8 cellular contexts compared by ENCODE assay signal in the genomic region with DNA sequence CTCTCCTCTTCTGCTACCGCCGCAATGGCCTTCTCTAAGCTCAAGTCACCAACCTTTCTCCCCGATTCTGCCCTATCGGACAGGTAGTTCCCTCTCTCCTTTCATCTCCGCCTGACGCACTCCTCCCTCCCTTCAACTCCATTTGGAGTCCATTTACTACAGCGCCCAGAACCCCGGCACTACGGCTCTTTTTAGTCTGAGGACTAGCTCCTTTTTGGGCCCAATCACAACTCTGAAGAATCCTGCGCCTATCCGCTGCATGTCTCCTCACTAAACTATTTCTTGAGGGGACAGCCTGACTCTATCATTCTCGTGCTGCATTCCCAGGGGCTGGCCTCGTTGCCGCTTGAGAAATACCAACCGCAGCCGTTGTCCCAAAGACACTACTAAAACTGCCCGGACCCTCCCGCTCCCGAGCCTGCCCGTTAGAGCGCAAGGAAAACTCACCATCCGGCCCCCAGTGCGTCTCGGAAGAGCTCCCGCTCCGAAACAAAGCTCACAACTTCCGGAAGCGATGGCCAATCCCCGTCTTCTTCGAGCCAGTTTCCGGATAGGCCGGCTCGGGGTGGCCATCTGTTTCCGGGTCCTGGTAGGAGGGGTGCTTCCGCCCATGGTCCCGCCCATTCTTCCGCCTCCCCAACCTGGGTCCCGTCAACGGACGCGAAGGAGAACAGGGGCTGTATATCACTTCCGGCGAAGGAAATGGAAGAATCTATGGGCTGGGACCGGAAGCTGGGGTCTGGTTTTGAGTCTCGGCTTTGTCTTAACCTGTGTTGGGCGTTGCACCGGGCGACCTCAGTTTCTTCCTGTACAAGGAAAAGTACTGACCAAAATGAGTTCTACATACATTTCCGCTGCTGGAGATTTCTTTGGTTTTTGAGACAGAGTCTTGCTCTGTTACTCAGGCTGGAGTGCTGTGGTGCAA. TPM values are rescaled to one million over a fixed set of nuclear protein-coding genes. Genes with fewer than 3 reads are reported as not detected.
DNase-seq lines count a peak whose midpoint lies in the region; ATAC-seq and TF ChIP-seq lines count a peak whose summit lies in the region.

TSS of gene TPRKB (minus strand) at position 491 of the 925 bp plus-strand sequence. CDS start 2,776 bp downstream, outside the sequence.

- H3K9me3 ChIP-seq in Panc1 (ENCODE audit: control insufficient read depth, insufficient read depth, low read depth, low read length) (peaks cover 6% of the 10 kb centered on the region; the same call in 1 of the 2 replicates), esophagus muscularis mucosa (no peaks in the 10 kb centered on the region)

- TF ChIP-seq CTCF in Panc1 (IDR thresholded peaks at IDR 0.05): no peak
- peak in 1 of 3 experiments; percentile 13 for TF ChIP-seq CTCF in esophagus muscularis mucosa (IDR thresholded peaks at IDR 0.05)

- 4% methylated on average over 26 of the region's 49 CpGs for WGBS in esophagus muscularis mucosa

- CTCF ChIA-PET in Panc1 (lab: Charles Lee): interaction anchor here (0.5 kb wide), 2 partner anchors 437 to 446 kb away, joined by 3 read pairs; no protein-coding TSS in a partner anchor

- peaks cover 16% of the 10 kb centered on the region for H3K4me1 Mint-ChIP-seq in activated T-cell treated with anti-CD3 and anti-CD28 coated beads, Interleukin-2, amount 50 U/mL, for 4 hours (ENCODE audit: low read depth)

- H3K27ac ChIP-seq in Panc1 (ENCODE audit: low read length): peak within 1 kb of the TSS; percentile 90
- peak within 1 kb of the TSS; percentile 65 to 86 (median 76) for H3K27ac ChIP-seq in esophagus muscularis mucosa (replicated peaks in 1 of 4)

- DNase-seq in DMS53 (lab: John Stamatoyannopoulos, UW): peak; percentile 99
- peak; percentile 76 for DNase-seq in KG1 (lab: John Stamatoyannopoulos, UW)
- DNase-seq in Panc1 (ENCODE audit: low read depth, low spot score): peak; percentile 92
- peak; percentile 93 for DNase-seq in activated T-cell treated with anti-CD3 and anti-CD28 coated beads, Interleukin-2, amount 50 U/mL, for 4 hours
- peak; percentile 99 for DNase-seq in esophagus muscularis mucosa (ENCODE audit: extremely low spot score)
- DNase-seq in myocyte (ENCODE audit: low read depth): peak; percentile 99
- DNase-seq in stimulated activated CD8-positive, alpha-beta memory T cell treated with anti-CD3 and anti-CD28 coated beads, Interleukin-7, amount 100 ng/mL, for 48 hours (ENCODE audit: extremely low read depth in 1 of 2, low read depth in 1 of 2): peak; percentile 91 to 96

- TF ChIP-seq EP300 in esophagus muscularis mucosa (IDR thresholded peaks at IDR 0.05): no peak

- H3K36me3 ChIP-seq in Panc1 (ENCODE audit: control insufficient read depth, insufficient read depth, low read length) (peaks cover 6% of the 10 kb centered on the region; the same call in 1 of the 2 replicates), esophagus muscularis mucosa (peaks cover 11 to 36% (median 29%) of the 10 kb centered on the region in 4 donors)

- H3K36me3 Mint-ChIP-seq in activated T-cell treated with anti-CD3 and anti-CD28 coated beads, Interleukin-2, amount 50 U/mL, for 4 hours (ENCODE audit: insufficient read depth): peaks cover 20% of the 10 kb centered on the region

- no peak for TF ChIP-seq POLR2A in esophagus muscularis mucosa (IDR thresholded peaks at IDR 0.05; ENCODE audit: low read depth)

- H3K4me3 ChIP-seq in Panc1 (ENCODE audit: low read depth in 2 of 2, low read length in 2 of 2) (peak within 1 kb of the TSS; percentile 94 to 96), esophagus muscularis mucosa (peak within 1 kb of the TSS; percentile 66 to 92 (median 76))

- no peaks in the 10 kb centered on the region for H3K27me3 Mint-ChIP-seq in activated T-cell treated with anti-CD3 and anti-CD28 coated beads, Interleukin-2, amount 50 U/mL, for 4 hours (ENCODE audit: low read depth)

- intact Hi-C loops in Panc1 (cut with micrococcal nuclease; ENCODE audit: unreplicated experiment): no loop called here
- intact Hi-C loops in esophagus muscularis mucosa (cut with DNase I): no loop called here

- H3K27me3 ChIP-seq in Panc1 (ENCODE audit: control insufficient read depth, insufficient read depth, low read length) (no peaks in the 10 kb centered on the region), esophagus muscularis mucosa (no peaks in the 10 kb centered on the region)

- in situ Hi-C loops in Panc1 (cut with HindIII; ENCODE audit: low pct_unique_long_range_greater_than_20kb, low sequenced_read_pairs): no loop called here

- peaks cover 6% of the 10 kb centered on the region; the same call in 1 of the 2 replicates for H3K4me1 ChIP-seq in Panc1 (ENCODE audit: control insufficient read depth, insufficient read depth, low read length)
- H3K4me1 ChIP-seq in esophagus muscularis mucosa: peaks cover 15 to 20% (median 19%) of the 10 kb centered on the region in 4 donors

- ATAC-seq in GM21723 (IDR thresholded peaks at IDR 0.05; ENCODE audit: unreplicated experiment) (peak; percentile 96), Panc1 (peak; percentile 99)
- peak; percentile 97 to 99 for ATAC-seq in activated T-cell treated with anti-CD3 and anti-CD28 coated beads, Interleukin-2, amount 50 U/mL, for 4 hours

- H3K4me3 Mint-ChIP-seq in activated T-cell treated with anti-CD3 and anti-CD28 coated beads, Interleukin-2, amount 50 U/mL, for 4 hours: peak within 1 kb of the TSS; percentile 96

- POLR2A ChIA-PET in Panc1 (lab: Charles Lee): interaction anchor here (0.5 to 1.0 kb wide), 6 partner anchors 87 to 474 kb away, joined by 3 to 9 read pairs (median 4); no protein-coding TSS in a partner anchor

- no TSS peak for BruUV-seq in Panc1 (replicated peaks; lab: Mats Ljungman, UMichigan)

- H3K9me3 Mint-ChIP-seq in activated T-cell treated with anti-CD3 and anti-CD28 coated beads, Interleukin-2, amount 50 U/mL, for 4 hours: no peaks in the 10 kb centered on the region

RNA-seq across cellular contexts. Expression of gene TPRKB, which starts in this region (rescaled TPM):
- total RNA-seq in Panc1 (2021; ENCODE audit: unreplicated experiment) (38.5 TPM), esophagus muscularis mucosa (10 to 100 TPM; 13.6 to 30.3 (median 23.4) TPM), myocyte (30.3 and 35.3 TPM in 2 replicates)
- 24.3 TPM for polyA plus RNA-seq in Panc1 (2012; ENCODE audit: insufficient read length)
- total RNA-seq in activated T-cell treated with anti-CD3 and anti-CD28 coated beads, Interleukin-2, amount 50 U/mL, for 4 hours: 10 to 100 TPM; 43.3 to 43.8 (median 43.6) TPM
- polyA plus RNA-seq in myocyte (2012): 17.8 TPM

Comparison
In these comparisons a context has a peak if more than half of its experiments do, and no peak if none do; other contexts are left out.
1. Peak in every context shown above with its lines: DNase-seq, ATAC-seq, H3K4me3 ChIP-seq and H3K27ac ChIP-seq.